Comparison of ENCODE assay signal across 20 cellular contexts in genomic region chr12:123367511-123367910, GRCh38. TPM values are rescaled to one million over a fixed set of nuclear protein-coding genes. Genes with fewer than 3 reads are reported as not detected.
DNase-seq lines count a peak whose midpoint lies in the region; ATAC-seq and TF ChIP-seq lines count a peak whose summit lies in the region.
"Had no signal": no experiment of that assay in that cellular context is flagged by ENCODE, and none has a peak within 500 bp of the region (broad histone marks: within the 10 kb centered on the region; RNA-seq: fewer than 3 reads in every experiment).

No MANE protein-coding gene starts in this region.

- DNase-seq in activated naive CD4-positive, alpha-beta T cell treated with anti-CD3 and anti-CD28 coated beads for 36 hours = no peak
- no peak for DNase-seq in activated naive CD4-positive, alpha-beta T cell treated with Interleukin-2 at 50 U/mL for 16 hours
- DNase-seq in HFFc6 (no peak), esophagus muscularis mucosa (ENCODE audit: extremely low spot score) (no peak), sigmoid colon (peak; percentile 11), endodermal cell (no peak), COR-L47 (lab: John Stamatoyannopoulos, UW) (no peak)
- DNase-seq: activated T-cell treated with anti-CD3 and anti-CD28 coated beads, Interleukin-2, amount 50 U/mL, for 72 hours; CD4-positive, CD25-positive, alpha-beta regulatory T cell; effector memory CD4-positive, alpha-beta T cell; head of caudate nucleus; NCI-H187; OCI-M1; stimulated activated CD4-positive, alpha-beta T cell treated with anti-CD3 and anti-CD28 coated beads, Interleukin-4, amount 100 ng/mL, for 4 hours; upper lobe of left lung had no signal

- no peak overlapping the region for H3K9ac ChIP-seq in endodermal cell (ENCODE audit: extremely low read depth, low read length, poor library complexity, severe bottlenecking)

- H3K36me3 Mint-ChIP-seq in activated naive CD4-positive, alpha-beta T cell treated with anti-CD3 and anti-CD28 coated beads for 36 hours (ENCODE audit: low read depth) = peaks cover 1% of the 10 kb centered on the region
- peaks cover 5% of the 10 kb centered on the region; the same call in 1 of the 2 replicates for H3K36me3 Mint-ChIP-seq in HFFc6 (ENCODE audit: low read depth)
- no peaks in the 10 kb centered on the region for H3K36me3 Mint-ChIP-seq in endodermal cell (ENCODE audit: low read depth)
- H3K36me3 Mint-ChIP-seq: CD4-positive, CD25-positive, alpha-beta regulatory T cell had no signal

- H3K9me3 Mint-ChIP-seq in activated naive CD4-positive, alpha-beta T cell treated with anti-CD3 and anti-CD28 coated beads for 36 hours = no peaks in the 10 kb centered on the region
- H3K9me3 Mint-ChIP-seq in HFFc6 (no peaks in the 10 kb centered on the region), endodermal cell (peaks cover 6% of the 10 kb centered on the region)
- H3K9me3 Mint-ChIP-seq: activated T-cell treated with anti-CD3 and anti-CD28 coated beads, Interleukin-2, amount 50 U/mL, for 72 hours; CD4-positive, CD25-positive, alpha-beta regulatory T cell had no signal

- intact Hi-C loops in activated naive CD4-positive, alpha-beta T cell treated with anti-CD3 and anti-CD28 coated beads for 36 hours (cut with micrococcal nuclease) = loop anchor here (5.0 to 10.0 kb wide), 3 partner anchors 493 to 1550 kb away; no protein-coding TSS in a partner anchor
- intact Hi-C loops in esophagus muscularis mucosa (cut with DNase I) = no loop called here
- intact Hi-C loops in sigmoid colon (cut with DNase I) = loop anchor here (5.0 kb wide), 1 partner anchor 90 kb away; the partner anchor contains the start of gene SNRNP35

- H3K4me3 Mint-ChIP-seq in activated naive CD4-positive, alpha-beta T cell treated with anti-CD3 and anti-CD28 coated beads for 36 hours = no peak overlapping the region
- H3K4me3 Mint-ChIP-seq in HFFc6 (no peak overlapping the region), endodermal cell (no peak overlapping the region)
- H3K4me3 Mint-ChIP-seq: activated T-cell treated with anti-CD3 and anti-CD28 coated beads, Interleukin-2, amount 50 U/mL, for 72 hours; CD4-positive, CD25-positive, alpha-beta regulatory T cell had no signal

- H3K27ac ChIP-seq in esophagus muscularis mucosa (replicated peaks in 1 of 4) (peak overlapping the region; percentile 90 to 97 (median 94)), sigmoid colon (peak overlapping the region; percentile 37 to 96 (median 90)), endodermal cell (ENCODE audit: low read depth, low read length) (no peak overlapping the region)
- H3K27ac ChIP-seq: adrenal gland, ovary, upper lobe of left lung had no signal

- 83% methylated on average over 4 of the region's 4 CpGs for WGBS in esophagus muscularis mucosa
- WGBS in sigmoid colon, 2 donors = 94 to 96% methylated on average over 4 of the region's 4 CpGs
- 92 to 99% methylated on average over 4 of the region's 4 CpGs for WGBS in endodermal cell (ENCODE audit: insufficient coverage in 1 of 2, insufficient read length in 1 of 2), 2 experiments

- H3K27me3 ChIP-seq in esophagus muscularis mucosa = no peaks in the 10 kb centered on the region
- H3K27me3 ChIP-seq in sigmoid colon = no peaks in the 10 kb centered on the region
- H3K27me3 ChIP-seq in endodermal cell (ENCODE audit: control insufficient read depth, insufficient read depth, low read length, poor library complexity, severe bottlenecking) = no peaks in the 10 kb centered on the region
- H3K27me3 ChIP-seq: adrenal gland, ovary, upper lobe of left lung had no signal

- H3K4me3 ChIP-seq in esophagus muscularis mucosa = no peak overlapping the region
- H3K4me3 ChIP-seq in sigmoid colon = no peak overlapping the region
- H3K4me3 ChIP-seq in endodermal cell (ENCODE audit: low read length) = no peak overlapping the region
- H3K4me3 ChIP-seq: adrenal gland, GM12878, ovary, upper lobe of left lung had no signal

- no peak for TF ChIP-seq POLR2A in esophagus muscularis mucosa (IDR thresholded peaks at IDR 0.05; ENCODE audit: low read depth)
- TF ChIP-seq POLR2A in sigmoid colon (IDR thresholded peaks at IDR 0.05) = no peak

- CTCF ChIA-PET in activated naive CD4-positive, alpha-beta T cell treated with anti-CD3 and anti-CD28 coated beads for 36 hours (lab: Charles Lee) = interaction anchor here (0.6 to 1.2 kb wide), 6 partner anchors 41 to 604 kb away, joined by 3 to 7 read pairs (median 4); no protein-coding TSS in a partner anchor

- H3K9me3 ChIP-seq in esophagus muscularis mucosa = no peaks in the 10 kb centered on the region
- no peaks in the 10 kb centered on the region for H3K9me3 ChIP-seq in sigmoid colon
- H3K9me3 ChIP-seq in endodermal cell (ENCODE audit: control insufficient read depth, low read length) = peaks cover 6% of the 10 kb centered on the region
- H3K9me3 ChIP-seq: adrenal gland, ovary, upper lobe of left lung had no signal

- no peak for ATAC-seq in HG02610 (IDR thresholded peaks at IDR 0.05; ENCODE audit: unreplicated experiment)
- ATAC-seq: activated CD4-positive, CD25-positive, alpha-beta regulatory T cell treated with anti-CD3 and anti-CD28 coated beads, Interleukin-2, amount 50 U/mL, for 24 hours; activated T-cell treated with anti-CD3 and anti-CD28 coated beads, Interleukin-2, amount 50 U/mL, for 72 hours; GM12878 had no signal

- TF ChIP-seq EP300 in esophagus muscularis mucosa (IDR thresholded peaks at IDR 0.05) = no peak
- no peak for TF ChIP-seq EP300 in sigmoid colon (IDR thresholded peaks at IDR 0.05)

- no peaks in the 10 kb centered on the region for H3K27me3 Mint-ChIP-seq in activated naive CD4-positive, alpha-beta T cell treated with anti-CD3 and anti-CD28 coated beads for 36 hours (ENCODE audit: low read depth)
- H3K27me3 Mint-ChIP-seq in HFFc6 (ENCODE audit: insufficient read depth) (peaks cover 1% of the 10 kb centered on the region), endodermal cell (ENCODE audit: insufficient read depth) (no peaks in the 10 kb centered on the region)
- H3K27me3 Mint-ChIP-seq: CD4-positive, CD25-positive, alpha-beta regulatory T cell had no signal

- TF ChIP-seq CTCF in HFFc6 (IDR thresholded peaks at IDR 0.05) (no peak), esophagus muscularis mucosa (IDR thresholded peaks at IDR 0.05) (no peak), sigmoid colon (IDR thresholded peaks at IDR 0.05) (no peak), endodermal cell (conservative IDR thresholded peaks at IDR 0.05) (no peak)

- no peaks in the 10 kb centered on the region for H3K36me3 ChIP-seq in esophagus muscularis mucosa
- H3K36me3 ChIP-seq in sigmoid colon = no peaks in the 10 kb centered on the region
- H3K36me3 ChIP-seq in endodermal cell (ENCODE audit: control insufficient read depth, insufficient read depth, low read length) = no peaks in the 10 kb centered on the region
- H3K36me3 ChIP-seq: adrenal gland, ovary, upper lobe of left lung had no signal

- peaks cover 18 to 25% (median 18%) of the 10 kb centered on the region in 4 donors for H3K4me1 ChIP-seq in esophagus muscularis mucosa
- peaks cover 0 to 23% (median 16%) of the 10 kb centered on the region in 4 donors for H3K4me1 ChIP-seq in sigmoid colon
- no peaks in the 10 kb centered on the region for H3K4me1 ChIP-seq in endodermal cell (ENCODE audit: control insufficient read depth, insufficient read depth, low read length)

- H3K27ac Mint-ChIP-seq in activated naive CD4-positive, alpha-beta T cell treated with anti-CD3 and anti-CD28 coated beads for 36 hours = peak overlapping the region; percentile 41
- H3K27ac Mint-ChIP-seq in HFFc6 = peak overlapping the region; percentile 11; the same call in 1 of the 2 replicates
- no peak overlapping the region for H3K27ac Mint-ChIP-seq in endodermal cell
- H3K27ac Mint-ChIP-seq: activated T-cell treated with anti-CD3 and anti-CD28 coated beads, Interleukin-2, amount 50 U/mL, for 72 hours had no signal

- peaks cover 13% of the 10 kb centered on the region for H3K4me1 Mint-ChIP-seq in activated naive CD4-positive, alpha-beta T cell treated with anti-CD3 and anti-CD28 coated beads for 36 hours (ENCODE audit: low read depth)
- H3K4me1 Mint-ChIP-seq in HFFc6 (ENCODE audit: low read depth) (peaks cover 21% of the 10 kb centered on the region), endodermal cell (peaks cover 11% of the 10 kb centered on the region)

RNA-seq across cellular contexts. Expression of gene SBNO1, which starts 2.9 kb away (rescaled TPM):
- 10 to 100 TPM; 40.4 to 43.0 TPM for total RNA-seq in activated naive CD4-positive, alpha-beta T cell treated with anti-CD3 and anti-CD28 coated beads for 36 hours
- 10 to 100 TPM; 32.3 to 38.2 (median 35.3) TPM for total RNA-seq in HFFc6 (2021; fragmentation: NEBNext Ultra II Directional; extraction: Animal tissue kit (Norgen Biotek cat#: 25700))
- 10 to 100 TPM; 26.7 to 31.8 (median 29.9) TPM for total RNA-seq in esophagus muscularis mucosa
- 10 to 100 TPM; 20.2 to 23.4 (median 22.2) TPM for total RNA-seq in sigmoid colon
- polyA plus RNA-seq in sigmoid colon = 1 to 10 TPM; 3.0 to 8.8 (median 4.9) TPM
- total RNA-seq in endodermal cell = 10 to 100 TPM; 44.5 to 44.7 TPM
- polyA plus RNA-seq in endodermal cell (2013, experiment 1 of 2) = 20.6 TPM
- polyA plus RNA-seq in endodermal cell (2013, experiment 2 of 2) = 20.9 TPM

RNA-seq across cellular contexts. Expression of gene KMT5A, which starts 16.4 kb away (rescaled TPM):
- total RNA-seq in activated naive CD4-positive, alpha-beta T cell treated with anti-CD3 and anti-CD28 coated beads for 36 hours = 10 to 100 TPM; 54.0 to 55.1 TPM
- total RNA-seq in HFFc6 (2021; fragmentation: NEBNext Ultra II Directional; extraction: Animal tissue kit (Norgen Biotek cat#: 25700)) = 10 to 100 TPM; 52.2 to 64.0 (median 61.3) TPM
- total RNA-seq in esophagus muscularis mucosa (100 to 1,000 TPM in 1 of 4 donors, 10 to 100 TPM in 3; 49.4 to 106 (median 70.2) TPM), sigmoid colon (10 to 100 TPM; 20.3 to 46.0 (median 24.0) TPM), endodermal cell (10 to 100 TPM; 43.1 to 44.5 TPM)
- 10 to 100 TPM; 23.4 to 30.3 (median 30.0) TPM for polyA plus RNA-seq in sigmoid colon
- polyA plus RNA-seq in endodermal cell (2013, experiment 1 of 2) = 43.0 TPM
- 46.0 TPM for polyA plus RNA-seq in endodermal cell (2013, experiment 2 of 2)
